Comparison of ENCODE assay signal across 24 cellular contexts in the genomic region with DNA sequence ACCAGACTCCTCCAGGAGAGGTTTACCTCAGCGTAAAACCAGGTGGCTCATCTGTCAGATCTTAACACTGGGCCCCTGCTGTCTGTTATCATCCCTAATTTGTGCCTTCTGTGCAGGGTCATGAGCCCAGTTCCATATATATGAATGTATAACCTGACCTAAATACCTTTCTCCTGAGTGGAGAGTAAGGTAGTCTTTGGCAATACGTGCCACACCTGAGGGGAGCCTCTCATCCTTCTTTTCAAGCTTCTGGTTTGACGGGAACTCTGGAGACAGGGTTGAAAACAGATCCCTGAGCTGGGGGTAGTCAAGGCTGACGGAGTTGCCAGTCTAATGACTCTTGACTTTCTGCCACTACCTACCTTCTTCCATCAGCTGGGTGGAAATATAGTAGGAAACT. TPM values are rescaled to one million over a fixed set of nuclear protein-coding genes. Genes with fewer than 3 reads are reported as not detected.
DNase-seq lines count a peak whose midpoint lies in the region; ATAC-seq, FAIRE-seq and TF ChIP-seq lines count a peak whose summit lies in the region.
"Had no signal": no experiment of that assay in that cellular context is flagged by ENCODE, and none has a peak within 500 bp of the region (broad histone marks: within the 10 kb centered on the region; RNA-seq: fewer than 3 reads in every experiment).

No MANE protein-coding gene starts in this region.

- H4K91ac ChIP-seq in mesenchymal stem cell (ENCODE audit: low read length) = no peak overlapping the region

- H2AK5ac ChIP-seq in mesenchymal stem cell (ENCODE audit: low read length, severe bottlenecking) = peak overlapping the region; percentile 11

- no peak overlapping the region for H3K4me3 ChIP-seq in liver (ENCODE audit: low read depth in 1 of 3, low read length in 3 of 3)
- no peak overlapping the region for H3K4me3 ChIP-seq in HepG2 (replicated peaks in 1 of 3; ENCODE audit: insufficient read depth in 1 of 3, low read depth in 2 of 3, low read length in 3 of 3)
- peak overlapping the region in 1 of 3 donors; percentile 79 for H3K4me3 ChIP-seq in breast epithelium
- H3K4me3 ChIP-seq in mesenchymal stem cell (ENCODE audit: insufficient read depth in 1 of 2, low read depth in 1 of 2, low read length in 2 of 2) = no peak overlapping the region
- H3K4me3 ChIP-seq in uterus = no peak overlapping the region
- H3K4me3 ChIP-seq: cardiac muscle cell, esophagus muscularis mucosa, gastrocnemius medialis, vagina had no signal

- H3K4me2 ChIP-seq in HepG2 (ENCODE audit: low read depth, low read length) (no peak overlapping the region), mesenchymal stem cell (ENCODE audit: low read length, poor library complexity, severe bottlenecking) (no peak overlapping the region)

- DNase-seq in HepG2 (ENCODE audit: low spot score) = no peak
- DNase-seq in breast epithelium (ENCODE audit: low spot score in 2 of 2) = no peak
- DNase-seq in mesenchymal stem cell = no peak
- DNase-seq in uterus = no peak
- no peak for DNase-seq in CD14-positive monocyte (ENCODE audit: low spot score)
- DNase-seq: 8988T; activated CD8-positive, alpha-beta memory T cell treated with anti-CD3 and anti-CD28 coated beads, Interleukin-2, amount 50 U/mL, for 48 hours; activated gamma-delta T cell treated with Interleukin-2 at 50 U/mL for 16 hours; adrenal gland; BE2C; DMS 273 treated with DMSO at 0.1 percent for 48 hours; gastrocnemius medialis; NCI-H146; occipital lobe; OCI-M1; SIG-M5; stimulated activated CD4-positive, alpha-beta T cell treated with anti-CD3 and anti-CD28 coated beads, Interleukin-4, amount 100 ng/mL, for 4 hours had no signal

- no peaks in the 10 kb centered on the region for H3K9me3 Mint-ChIP-seq in CD14-positive monocyte
- H3K9me3 Mint-ChIP-seq: T-helper 1 cell treated with Interleukin-12 subunit alpha and Interleukin-12 subunit beta and Interleukin-4 antibody, amounts not matched to agents 30 μg/mL and 1 μg/mL, for 36 hours had no signal

- POLR2A ChIA-PET in HepG2 (lab: Yijun Ruan, JAX) = no interaction called here

- no peaks in the 10 kb centered on the region for H3K27me3 Mint-ChIP-seq in CD14-positive monocyte (ENCODE audit: low read depth in 3 of 3)

- BruUV-seq in HepG2 (replicated peaks; lab: Mats Ljungman, UMichigan) = no TSS peak

- TF ChIP-seq POLR2A in HepG2 (IDR thresholded peaks at IDR 0.05; ENCODE audit: insufficient read depth in 1 of 2, low read depth in 2 of 2, low read length in 2 of 2) (no peak), breast epithelium (IDR thresholded peaks at IDR 0.05) (no peak), uterus (IDR thresholded peaks at IDR 0.05) (no peak)

- peaks cover 47 to 55% of the 10 kb centered on the region in 2 donors for H3K36me3 Mint-ChIP-seq in CD14-positive monocyte

- no peak overlapping the region for H3K23ac ChIP-seq in mesenchymal stem cell (ENCODE audit: low read length in 2 of 2)

- H3K14ac ChIP-seq in mesenchymal stem cell (ENCODE audit: low read length in 2 of 2) = no peak overlapping the region

- TF ChIP-seq RAD21 in liver (IDR thresholded peaks at IDR 0.05) (no peak), HepG2 (CRISPR knock-in tag; IDR thresholded peaks at IDR 0.05) (no peak)

- no peak overlapping the region for H2BK5ac ChIP-seq in mesenchymal stem cell (ENCODE audit: low read depth, low read length, poor library complexity, severe bottlenecking)

- no peak for TF ChIP-seq CTCF in liver (IDR thresholded peaks at IDR 0.05; ENCODE audit: low read depth, low read length, missing input control)
- TF ChIP-seq CTCF in HepG2 (CRISPR knock-in tag; IDR thresholded peaks at IDR 0.05) = no peak
- no peak for TF ChIP-seq CTCF in breast epithelium (IDR thresholded peaks at IDR 0.05)
- no peak for TF ChIP-seq CTCF in uterus (IDR thresholded peaks at IDR 0.05)
- no peak for TF ChIP-seq CTCF in CD14-positive monocyte (IDR thresholded peaks at IDR 0.05)

- CTCF ChIA-PET in HepG2 (lab: Yijun Ruan, JAX; ENCODE audit: low intra/inter-chr PET ratio, low total read pairs) = no interaction called here

- no peak for ATAC-seq in HepG2
- ATAC-seq in HG03025 (IDR thresholded peaks at IDR 0.05; ENCODE audit: low FRiP score, unreplicated experiment) = no peak
- no peak for ATAC-seq in GM21515 (IDR thresholded peaks at IDR 0.05; ENCODE audit: unreplicated experiment)
- ATAC-seq: gastrocnemius medialis had no signal

- peaks cover 47% of the 10 kb centered on the region for H3K4me1 Mint-ChIP-seq in CD14-positive monocyte

- no peak overlapping the region for H2BK12ac ChIP-seq in mesenchymal stem cell (ENCODE audit: low read length in 2 of 2)

- no peak overlapping the region for H3K4me3 Mint-ChIP-seq in CD14-positive monocyte
- H3K4me3 Mint-ChIP-seq: T-helper 1 cell treated with Interleukin-12 subunit alpha and Interleukin-12 subunit beta and Interleukin-4 antibody, amounts not matched to agents 30 μg/mL and 1 μg/mL, for 36 hours had no signal

- H3K36me3 ChIP-seq in liver (ENCODE audit: control insufficient read depth in 4 of 4, insufficient read depth in 3 of 4, low read depth in 1 of 4, low read length in 3 of 4) (peaks cover 0 to 11% (median 9%) of the 10 kb centered on the region in 4 donors), HepG2 (replicated peaks in 1 of 2; ENCODE audit: control insufficient read depth in 1 of 2, insufficient read depth in 2 of 2, low read length in 2 of 2) (peaks cover 2 to 27% of the 10 kb centered on the region in 2 experiments; a peak in 4 of 5 replicates), breast epithelium (peaks cover 7% of the 10 kb centered on the region), mesenchymal stem cell (ENCODE audit: control insufficient read depth in 1 of 2, insufficient read depth in 2 of 2, low read depth in 1 of 2, low read length in 2 of 2) (peaks cover 19 to 48% of the 10 kb centered on the region in 2 experiments), uterus (no peaks in the 10 kb centered on the region)

- intact Hi-C loops in HepG2 (cut with micrococcal nuclease; ENCODE audit: unreplicated experiment) = loop anchor here (10.0 kb wide), 1 partner anchor 95 kb away; no protein-coding TSS in a partner anchor
- intact Hi-C loops in breast epithelium (cut with DNase I; ENCODE audit: low total_unique reads) = loop anchor here (5.0 kb wide), 1 partner anchor 1312 kb away; no protein-coding TSS in a partner anchor
- intact Hi-C loops in uterus (cut with DNase I; ENCODE audit: low total_unique reads) = no loop called here
- intact Hi-C loops in CD14-positive monocyte (cut with micrococcal nuclease) = no loop called here

- no peak overlapping the region for H3K4ac ChIP-seq in mesenchymal stem cell (ENCODE audit: low read depth in 1 of 2, low read length in 2 of 2)

- no peaks in the 10 kb centered on the region for H3K9me3 ChIP-seq in liver (ENCODE audit: control insufficient read depth in 4 of 4, low read length in 3 of 4)
- H3K9me3 ChIP-seq in HepG2 (ENCODE audit: low read length) = no peaks in the 10 kb centered on the region
- no peaks in the 10 kb centered on the region for H3K9me3 ChIP-seq in breast epithelium
- no peaks in the 10 kb centered on the region for H3K9me3 ChIP-seq in mesenchymal stem cell (ENCODE audit: control insufficient read depth, low read length)
- no peaks in the 10 kb centered on the region for H3K9me3 ChIP-seq in uterus
- H3K9me3 ChIP-seq: adrenal gland, BE2C, esophagus muscularis mucosa, gastrocnemius medialis, vagina had no signal

- no peak for TF ChIP-seq EP300 in HepG2 (IDR thresholded peaks at IDR 0.05; ENCODE audit: low read depth in 2 of 2, low read length in 2 of 2)
- TF ChIP-seq EP300 in HepG2 (CRISPR knock-in tag; IDR thresholded peaks at IDR 0.05; ENCODE audit: borderline replicate concordance) = no peak

- H2AFZ ChIP-seq in HepG2 (ENCODE audit: low read length) (no peak overlapping the region), mesenchymal stem cell (ENCODE audit: low read depth, low read length) (no peak overlapping the region)

- no peak overlapping the region for H4K8ac ChIP-seq in mesenchymal stem cell (ENCODE audit: low read length)

- 97% methylated on average over 4 of the region's 4 CpGs for WGBS in liver
- WGBS in HepG2 (ENCODE audit: low lambda C conversion rate) = 92% methylated on average over 4 of the region's 4 CpGs
- 100% methylated on average over 4 of the region's 4 CpGs for WGBS in mesenchymal stem cell

- H4K20me1 ChIP-seq in HepG2 (ENCODE audit: insufficient read depth, low read length) = no peaks in the 10 kb centered on the region; the same call in 1 of the 2 replicates

- H3K9ac ChIP-seq in liver (ENCODE audit: low read depth in 1 of 2, low read length in 2 of 2) (no peak overlapping the region), HepG2 (ENCODE audit: insufficient read depth, low read depth, low read length) (no peak overlapping the region), mesenchymal stem cell (ENCODE audit: low read length) (no peak overlapping the region)

- peaks cover 45% of the 10 kb centered on the region for H3K79me2 ChIP-seq in HepG2 (ENCODE audit: insufficient read depth, low read length)

- FAIRE-seq in HepG2 (lab: Jason Lieb, UNC) = no peak

- no peaks in the 10 kb centered on the region for H3K27me3 ChIP-seq in liver (ENCODE audit: control insufficient read depth in 4 of 4, insufficient read depth in 4 of 4, low read length in 3 of 4)
- H3K27me3 ChIP-seq in HepG2 (ENCODE audit: control insufficient read depth in 1 of 2, insufficient read depth in 2 of 2, low read length in 2 of 2) = no peaks in the 10 kb centered on the region
- H3K27me3 ChIP-seq in breast epithelium = no peaks in the 10 kb centered on the region
- no peaks in the 10 kb centered on the region for H3K27me3 ChIP-seq in mesenchymal stem cell (ENCODE audit: control insufficient read depth in 1 of 2, insufficient read depth in 1 of 2, low read length in 2 of 2)
- no peaks in the 10 kb centered on the region for H3K27me3 ChIP-seq in uterus
- H3K27me3 ChIP-seq: adrenal gland, BE2C, cardiac muscle cell, esophagus muscularis mucosa, gastrocnemius medialis, vagina had no signal

- H3K79me1 ChIP-seq in mesenchymal stem cell (replicated peaks; ENCODE audit: low read length, poor library complexity, severe bottlenecking) = peaks cover 20% of the 10 kb centered on the region

- in situ Hi-C loops in HepG2 (cut with HindIII; ENCODE audit: extremely low pct_ligation_motif_present, low pct_unique_long_range_greater_than_20kb) = no loop called here

- H3K18ac ChIP-seq in mesenchymal stem cell (ENCODE audit: low read depth in 1 of 2, low read length in 2 of 2) = no peak overlapping the region

- peak overlapping the region in 2 of 7 donors; percentile 79 to 93 for H3K27ac Mint-ChIP-seq in CD14-positive monocyte
- H3K27ac Mint-ChIP-seq: T-helper 1 cell treated with Interleukin-12 subunit alpha and Interleukin-12 subunit beta and Interleukin-4 antibody, amounts not matched to agents 30 μg/mL and 1 μg/mL, for 36 hours had no signal

- no peak overlapping the region for H2BK15ac ChIP-seq in mesenchymal stem cell (ENCODE audit: low read depth, poor library complexity, severe bottlenecking)

- H3K4me1 ChIP-seq in liver (ENCODE audit: control insufficient read depth in 4 of 4, insufficient read depth in 4 of 4, low read length in 3 of 4) (peaks cover 24 to 64% (median 42%) of the 10 kb centered on the region in 4 donors), HepG2 (ENCODE audit: insufficient read depth, low read length) (peaks cover 58% of the 10 kb centered on the region), breast epithelium (peaks cover 0 to 9% of the 10 kb centered on the region in 2 donors), mesenchymal stem cell (ENCODE audit: control insufficient read depth, insufficient read depth, low read depth, low read length) (peaks cover 24% of the 10 kb centered on the region), uterus (peaks cover 10 to 13% of the 10 kb centered on the region in 2 donors)
- H3K4me1 ChIP-seq: BE2C had no signal

- no peak overlapping the region for H2BK120ac ChIP-seq in mesenchymal stem cell (ENCODE audit: low read depth, low read length)

- H3K27ac ChIP-seq in liver (ENCODE audit: low read depth in 1 of 2, low read length in 2 of 2) (peak overlapping the region; percentile 69 to 85), HepG2 (ENCODE audit: extremely low read length, insufficient read depth, low read length) (no peak overlapping the region), breast epithelium (peak overlapping the region; percentile 91 to 94), mesenchymal stem cell (ENCODE audit: low read length, poor library complexity, severe bottlenecking) (peak overlapping the region; percentile 94), uterus (peak overlapping the region; percentile 92 to 95)
- H3K27ac ChIP-seq: cardiac muscle cell, vagina had no signal

RNA-seq across cellular contexts. Expression of a gene that starts 4.1 kb away (rescaled TPM):
- total RNA-seq in liver (10 to 100 TPM; 28.6 to 34.6 TPM), HepG2 (2016; rRNA removed; fragmentation: Illumina TruSeq; extraction: Trizol) (28.8 and 31.4 TPM in 2 replicates), breast epithelium (10 to 100 TPM; 39.3 to 70.4 (median 42.2) TPM), uterus (100 to 1,000 TPM in 1 of 4 donors, 10 to 100 TPM in 3; 38.4 to 111 (median 59.2) TPM)
- polyA plus RNA-seq in liver (10 to 100 TPM in 1 of 2 donors, 1 to 10 TPM in 1; 3.8 to 22.1 TPM), HepG2 (2011; rRNA removed) (8.5 and 10.0 TPM in 2 replicates), CD14-positive monocyte (10 to 100 TPM; 34.9 to 46.6 TPM)
- 3.0 and 4.6 TPM in 2 replicates for total RNA-seq in HepG2 (2016; cell fraction: cytosol; rRNA removed; fragmentation: Illumina TruSeq; extraction: Trizol; ENCODE audit: low read depth)
- 27.1 and 28.3 TPM in 2 replicates for total RNA-seq in HepG2 (2016; cell fraction: insoluble cytoplasmic fraction; rRNA removed; fragmentation: Illumina TruSeq; extraction: Trizol)
- total RNA-seq in HepG2 (2016; cell fraction: membrane; rRNA removed; fragmentation: Illumina TruSeq; extraction: Trizol) = 5.9 and 6.3 TPM in 2 replicates
- total RNA-seq in HepG2 (2016; cell fraction: nucleus; rRNA removed; fragmentation: Illumina TruSeq; extraction: Trizol) = 26.1 and 28.1 TPM in 2 replicates
- polyA plus RNA-seq in HepG2 (2011; cell fraction: cytosol; rRNA removed) = 4.8 and 7.4 TPM in 2 replicates
- 7.8 and 7.9 TPM in 2 replicates for polyA plus RNA-seq in HepG2 (2011; cell fraction: nucleus; rRNA removed)
- polyA plus RNA-seq in HepG2 (2012) = 2.2 and 3.3 TPM in 2 replicates
- polyA plus RNA-seq in HepG2 (2016; cell fraction: cytosol; fragmentation: Illumina TruSeq; extraction: Trizol; ENCODE audit: low read depth) = 0.65 and 0.66 TPM in 2 replicates
- polyA plus RNA-seq in HepG2 (2016; cell fraction: insoluble cytoplasmic fraction; fragmentation: Illumina TruSeq; extraction: Trizol; ENCODE audit: low read depth) = 8.3 and 9.0 TPM in 2 replicates
- polyA plus RNA-seq in HepG2 (2016; cell fraction: membrane; fragmentation: Illumina TruSeq; extraction: Trizol; ENCODE audit: low read depth) = 1.0 and 1.9 TPM in 2 replicates
- polyA plus RNA-seq in HepG2 (2016; cell fraction: nucleus; fragmentation: Illumina TruSeq; extraction: Trizol; ENCODE audit: insufficient read depth, low read depth) = 17.0 and 18.1 TPM in 2 replicates
- polyA minus RNA-seq in HepG2 (2011; rRNA and poly(A)+ RNA removed; ENCODE audit: low replicate concordance) = 33.6 and 104 TPM in 2 replicates
- polyA minus RNA-seq in HepG2 (2011; cell fraction: cytosol; rRNA and poly(A)+ RNA removed) = 23.4 and 30.6 TPM in 2 replicates
- 17.0 and 19.1 TPM in 2 replicates for polyA minus RNA-seq in HepG2 (2011; cell fraction: nucleus; rRNA and poly(A)+ RNA removed)
- polyA plus RNA-seq in mesenchymal stem cell (2013, experiment 1 of 2) = 10.8 TPM
- 10.0 TPM for polyA plus RNA-seq in mesenchymal stem cell (2013, experiment 2 of 2)

RNA-seq across cellular contexts. Expression of a gene that starts 50.8 kb away (rescaled TPM):
- total RNA-seq in liver = under 1 TPM; 0.33 to 0.92 TPM
- under 1 TPM; 0.20 to 0.42 TPM for polyA plus RNA-seq in liver
- total RNA-seq in HepG2 (2016; rRNA removed; fragmentation: Illumina TruSeq; extraction: Trizol) = 0.18 and 0.31 TPM in 2 replicates
- 0.30 and 0.44 TPM in 2 replicates for total RNA-seq in HepG2 (2016; cell fraction: cytosol; rRNA removed; fragmentation: Illumina TruSeq; extraction: Trizol; ENCODE audit: low read depth)
- total RNA-seq in HepG2 (2016; cell fraction: insoluble cytoplasmic fraction; rRNA removed; fragmentation: Illumina TruSeq; extraction: Trizol) = 0.17 and 0.22 TPM in 2 replicates
- total RNA-seq in HepG2 (2016; cell fraction: membrane; rRNA removed; fragmentation: Illumina TruSeq; extraction: Trizol) = 0.19 and 0.24 TPM in 2 replicates
- total RNA-seq in HepG2 (2016; cell fraction: nucleus; rRNA removed; fragmentation: Illumina TruSeq; extraction: Trizol) = 0.44 and 0.71 TPM in 2 replicates
- 1.3 and 1.4 TPM in 2 replicates for polyA plus RNA-seq in HepG2 (2011; rRNA removed)
- polyA plus RNA-seq in HepG2 (2011; cell fraction: cytosol; rRNA removed) = 0.81 and 1.0 TPM in 2 replicates
- 2.5 and 2.7 TPM in 2 replicates for polyA plus RNA-seq in HepG2 (2011; cell fraction: nucleus; rRNA removed)
- polyA plus RNA-seq in HepG2 (2012) = 0.99 and 1.1 TPM in 2 replicates
- polyA plus RNA-seq in HepG2 (2016; cell fraction: cytosol; fragmentation: Illumina TruSeq; extraction: Trizol; ENCODE audit: low read depth) = 0.06 and 0.09 TPM in 2 replicates
- 0.24 and 0.43 TPM in 2 replicates for polyA plus RNA-seq in HepG2 (2016; cell fraction: insoluble cytoplasmic fraction; fragmentation: Illumina TruSeq; extraction: Trizol; ENCODE audit: low read depth)
- 0.18 and 0.35 TPM in 2 replicates for polyA plus RNA-seq in HepG2 (2016; cell fraction: membrane; fragmentation: Illumina TruSeq; extraction: Trizol; ENCODE audit: low read depth)
- 1.3 TPM in 2 replicates for polyA plus RNA-seq in HepG2 (2016; cell fraction: nucleus; fragmentation: Illumina TruSeq; extraction: Trizol; ENCODE audit: insufficient read depth, low read depth)
- 0.51 and 0.80 TPM in 2 replicates for polyA minus RNA-seq in HepG2 (2011; rRNA and poly(A)+ RNA removed; ENCODE audit: low replicate concordance)
- polyA minus RNA-seq in HepG2 (2011; cell fraction: cytosol; rRNA and poly(A)+ RNA removed) = not detected in 2 replicates
- polyA minus RNA-seq in HepG2 (2011; cell fraction: nucleus; rRNA and poly(A)+ RNA removed) = 0.90 and 1.5 TPM in 2 replicates
- total RNA-seq in breast epithelium = 1 to 10 TPM; 1.6 to 7.8 (median 4.9) TPM
- polyA plus RNA-seq in mesenchymal stem cell (2013, experiment 1 of 2) = 0.43 TPM
- 0.49 TPM for polyA plus RNA-seq in mesenchymal stem cell (2013, experiment 2 of 2)
- total RNA-seq in uterus = 1 to 10 TPM; 1.4 to 8.5 (median 4.8) TPM
- polyA plus RNA-seq in CD14-positive monocyte = 1 to 10 TPM in 1 of 2 donors, under 1 TPM in 1; 0.65 to 1.6 TPM

RNA-seq across cellular contexts. Expression of a gene that starts 51.1 kb away (rescaled TPM):
- total RNA-seq in liver = 10 to 100 TPM; 11.7 to 14.2 TPM
- polyA plus RNA-seq in liver = 10 to 100 TPM; 11.2 to 20.0 TPM
- 22.8 and 33.5 TPM in 2 replicates for total RNA-seq in HepG2 (2016; rRNA removed; fragmentation: Illumina TruSeq; extraction: Trizol)
- 8.4 and 10.9 TPM in 2 replicates for total RNA-seq in HepG2 (2016; cell fraction: cytosol; rRNA removed; fragmentation: Illumina TruSeq; extraction: Trizol; ENCODE audit: low read depth)
- total RNA-seq in HepG2 (2016; cell fraction: insoluble cytoplasmic fraction; rRNA removed; fragmentation: Illumina TruSeq; extraction: Trizol) = 22.6 and 32.8 TPM in 2 replicates
- 15.6 and 18.7 TPM in 2 replicates for total RNA-seq in HepG2 (2016; cell fraction: membrane; rRNA removed; fragmentation: Illumina TruSeq; extraction: Trizol)
- 11.8 and 11.9 TPM in 2 replicates for total RNA-seq in HepG2 (2016; cell fraction: nucleus; rRNA removed; fragmentation: Illumina TruSeq; extraction: Trizol)
- 7.6 and 10.1 TPM in 2 replicates for polyA plus RNA-seq in HepG2 (2011; rRNA removed)
- 4.1 and 7.6 TPM in 2 replicates for polyA plus RNA-seq in HepG2 (2011; cell fraction: cytosol; rRNA removed)
- polyA plus RNA-seq in HepG2 (2011; cell fraction: nucleus; rRNA removed) = 2.0 and 3.2 TPM in 2 replicates
- 11.9 and 13.6 TPM in 2 replicates for polyA plus RNA-seq in HepG2 (2012)
- polyA plus RNA-seq in HepG2 (2016; cell fraction: cytosol; fragmentation: Illumina TruSeq; extraction: Trizol; ENCODE audit: low read depth) = 12.0 and 17.8 TPM in 2 replicates
- 34.7 and 35.9 TPM in 2 replicates for polyA plus RNA-seq in HepG2 (2016; cell fraction: insoluble cytoplasmic fraction; fragmentation: Illumina TruSeq; extraction: Trizol; ENCODE audit: low read depth)
- polyA plus RNA-seq in HepG2 (2016; cell fraction: membrane; fragmentation: Illumina TruSeq; extraction: Trizol; ENCODE audit: low read depth) = 13.6 and 15.9 TPM in 2 replicates
- polyA plus RNA-seq in HepG2 (2016; cell fraction: nucleus; fragmentation: Illumina TruSeq; extraction: Trizol; ENCODE audit: insufficient read depth, low read depth) = 15.2 and 15.8 TPM in 2 replicates
- polyA minus RNA-seq in HepG2 (2011; rRNA and poly(A)+ RNA removed; ENCODE audit: low replicate concordance) = 3.1 and 9.5 TPM in 2 replicates
- polyA minus RNA-seq in HepG2 (2011; cell fraction: cytosol; rRNA and poly(A)+ RNA removed) = 4.9 and 7.2 TPM in 2 replicates
- 3.9 and 6.2 TPM in 2 replicates for polyA minus RNA-seq in HepG2 (2011; cell fraction: nucleus; rRNA and poly(A)+ RNA removed)
- 10 to 100 TPM; 18.0 to 24.9 (median 18.7) TPM for total RNA-seq in breast epithelium
- 31.5 TPM for polyA plus RNA-seq in mesenchymal stem cell (2013, experiment 1 of 2)
- 32.5 TPM for polyA plus RNA-seq in mesenchymal stem cell (2013, experiment 2 of 2)
- 10 to 100 TPM in 3 of 4 donors, 1 to 10 TPM in 1; 9.5 to 59.2 (median 28.3) TPM for total RNA-seq in uterus
- polyA plus RNA-seq in CD14-positive monocyte = 10 to 100 TPM; 30.2 to 35.0 TPM

Comparison
In these comparisons a context has a peak if more than half of its experiments do, and no peak if none do; other contexts are left out.
1. intact Hi-C loops: an anchor here in HepG2 (10.0 kb wide) and breast epithelium (5.0 kb wide); none called in uterus and CD14-positive monocyte.